Comparison of ENCODE assay signal across 25 cellular contexts in genomic region chr11:134835561-134835960, GRCh38.
"Had no signal": no experiment of that assay in that cellular context is flagged by ENCODE, and none has a peak within 500 bp of the region (broad histone marks: within the 10 kb centered on the region; RNA-seq: fewer than 3 reads in every experiment).

No MANE protein-coding gene starts in this region.

- H3K4me3 Mint-ChIP-seq: naive thymus-derived CD4-positive, alpha-beta T cell; nephron; neural progenitor cell had no signal

- H3K27me3 ChIP-seq: neural progenitor cell, right lobe of liver, testis, tibial artery, upper lobe of left lung had no signal

- H3K9me3 ChIP-seq: gastrocnemius medialis, pancreas, right lobe of liver, testis, tibial artery, upper lobe of left lung had no signal

- H3K27ac ChIP-seq: gastrocnemius medialis, neural progenitor cell, pancreas, right lobe of liver, testis, tibial artery, upper lobe of left lung had no signal

- DNase-seq: cerebellar nuclear complex; cortex of kidney; effector CD4-positive, alpha-beta T cell; foreskin fibroblast; gastrocnemius medialis; kidney; mammary epithelial cell; mesendoderm; midbrain; naive thymus-derived CD4-positive, alpha-beta T cell; nucleus accumbens; pancreas; retina; right lobe of liver; small intestine; stimulated activated CD4-positive, alpha-beta T cell treated with anti-CD3 and anti-CD28 coated beads, Interleukin-15, amount 100 ng/mL, for 24 hours; stimulated activated CD4-positive, alpha-beta T cell treated with anti-CD3 and anti-CD28 coated beads, Interleukin-2, amount 100 ng/mL, for 48 hours; stimulated activated naive CD8-positive, alpha-beta T cell treated with anti-CD3 and anti-CD28 coated beads, Interleukin-15, Interleukin-2, amounts not matched to agents 100 U/mL and 50 U/mL, for 24 hours; substantia nigra; testis; tibial artery; upper lobe of left lung had no signal

- H3K4me1 Mint-ChIP-seq: naive thymus-derived CD4-positive, alpha-beta T cell; nephron had no signal

- ATAC-seq: gastrocnemius medialis; left lobe of liver; naive thymus-derived CD4-positive, alpha-beta T cell; pancreas; right lobe of liver; stimulated activated naive CD8-positive, alpha-beta T cell treated with anti-CD3 and anti-CD28 coated beads, Interleukin-15, Interleukin-2, amounts not matched to agents 100 U/mL and 50 U/mL, for 24 hours had no signal

- H3K4me3 ChIP-seq: gastrocnemius medialis, neural progenitor cell, pancreas, right lobe of liver, testis, tibial artery, upper lobe of left lung had no signal

- H3K27ac Mint-ChIP-seq: naive thymus-derived CD4-positive, alpha-beta T cell; nephron; neural progenitor cell had no signal

- H3K4me1 ChIP-seq: gastrocnemius medialis, pancreas, right lobe of liver, testis, tibial artery, upper lobe of left lung had no signal

- H3K36me3 ChIP-seq: gastrocnemius medialis, neural progenitor cell, pancreas, right lobe of liver, tibial artery, upper lobe of left lung had no signal

- H3K36me3 Mint-ChIP-seq: naive thymus-derived CD4-positive, alpha-beta T cell; neural progenitor cell had no signal
